Comparison of ENCODE assay signal across 23 cellular contexts in the genomic region with DNA sequence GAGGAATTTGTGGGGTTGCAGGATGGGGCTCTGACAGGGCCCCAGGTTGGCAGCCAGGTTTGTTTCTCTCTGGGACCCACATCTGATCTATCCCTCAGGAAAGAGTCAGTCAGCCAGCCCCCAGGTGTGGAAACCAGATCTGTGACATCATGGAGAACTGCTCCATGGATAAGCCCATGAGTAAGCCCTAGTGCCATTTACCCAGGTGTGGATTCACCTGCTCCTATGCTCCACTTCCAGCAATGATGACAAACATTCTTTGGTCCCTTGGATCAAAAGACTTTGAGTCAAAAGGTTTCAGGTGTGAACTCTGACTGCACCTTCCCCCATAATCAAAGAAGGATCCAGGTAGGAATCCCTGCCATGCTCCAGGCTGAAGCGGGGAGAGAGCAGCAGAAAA. TPM values are rescaled to one million over a fixed set of nuclear protein-coding genes. Genes with fewer than 3 reads are reported as not detected.
DNase-seq lines count a peak whose midpoint lies in the region; ATAC-seq and TF ChIP-seq lines count a peak whose summit lies in the region.
"Had no signal": no experiment of that assay in that cellular context is flagged by ENCODE, and none has a peak within 500 bp of the region (broad histone marks: within the 10 kb centered on the region; RNA-seq: fewer than 3 reads in every experiment).

No MANE protein-coding gene starts in this region.

- H3K79me1 ChIP-seq in trophoblast cell (ENCODE audit: low read length) = no peaks in the 10 kb centered on the region

- H3K4me2 ChIP-seq in HCT116 (ENCODE audit: low read length) (peak overlapping the region; percentile 61), trophoblast cell (ENCODE audit: low read length) (no peak overlapping the region)
- H3K4me2 ChIP-seq: BLaER1, KMS-11 had no signal

- CTCF ChIA-PET in HCT116 (lab: Charles Lee) = interaction anchor here (1.0 to 2.1 kb wide), 4 partner anchors 8 to 39 kb away, joined by 3 to 13 read pairs (median 7); no protein-coding TSS in a partner anchor
- CTCF ChIA-PET in RWPE1 (lab: Yijun Ruan, JAX) = interaction anchor here (0.6 to 1.8 kb wide), 3 partner anchors 11 to 39 kb away, joined by 5 to 6 read pairs (median 6); no protein-coding TSS in a partner anchor

- H3K4me1 ChIP-seq in HCT116 (ENCODE audit: control insufficient read depth in 1 of 2, insufficient read depth in 2 of 2, low read length in 2 of 2) (peaks cover 30 to 35% of the 10 kb centered on the region in 2 experiments), trophoblast cell (ENCODE audit: control insufficient read depth in 1 of 2, insufficient read depth in 2 of 2, low read length in 2 of 2) (no peaks in the 10 kb centered on the region)
- H3K4me1 ChIP-seq: BLaER1 had no signal

- H3K79me2 ChIP-seq in HCT116 (ENCODE audit: insufficient read depth, low read length) (no peaks in the 10 kb centered on the region), trophoblast cell (ENCODE audit: control insufficient read depth, insufficient read depth, low read length, poor library complexity) (no peaks in the 10 kb centered on the region)

- WGBS in trophoblast cell (ENCODE audit: extremely low coverage, insufficient coverage, insufficient read length) = no CpG with 5 or more reads among the region's 1 CpG

- H3K4ac ChIP-seq in trophoblast cell (ENCODE audit: low read depth, low read length) = no peak overlapping the region

- no peak overlapping the region for H2AK5ac ChIP-seq in trophoblast cell (ENCODE audit: low read length)

- POLR2A ChIA-PET in HCT116 (lab: Charles Lee) = no interaction called here
- POLR2A ChIA-PET in RWPE1 (lab: Yijun Ruan, JAX; ENCODE audit: low non-redundant PET) = no interaction called here

- H3K9me3 ChIP-seq in HCT116 (ENCODE audit: control insufficient read depth in 1 of 2, insufficient read depth in 1 of 2, low read depth in 1 of 2, low read length in 2 of 2) (no peaks in the 10 kb centered on the region), trophoblast cell (ENCODE audit: insufficient read depth, low read depth, low read length) (peaks cover 2% of the 10 kb centered on the region)

- H3K27ac ChIP-seq in HCT116 (ENCODE audit: low read depth, low read length) (no peak overlapping the region), RWPE1 (peak overlapping the region; percentile 37; the same call in 1 of the 2 replicates), trophoblast cell (ENCODE audit: low read depth, low read length) (no peak overlapping the region)
- H3K27ac ChIP-seq: BLaER1, GM23248, KMS-11 had no signal

- TF ChIP-seq POLR2A in HCT116 (IDR thresholded peaks at IDR 0.05; ENCODE audit: borderline replicate concordance, extremely low read depth, insufficient read depth, insufficient read length) = no peak

- TF ChIP-seq RAD21 in HCT116 (IDR thresholded peaks at IDR 0.05; ENCODE audit: low read depth) = no peak

- intact Hi-C loops in HCT116 (cut with micrococcal nuclease) = no loop called here

- no peak for DNase-seq in HCT116 (ENCODE audit: low read depth, low spot score)
- DNase-seq in RWPE1 (ENCODE audit: low spot score) = no peak
- peak; percentile 48 for DNase-seq in epithelial cell of esophagus (ENCODE audit: low read depth)
- DNase-seq in trophoblast cell = peak; percentile 75 to 82
- no peak for DNase-seq in stimulated activated CD4-positive, alpha-beta T cell treated with anti-CD3 and anti-CD28 coated beads, Interleukin-2, amount 100 ng/mL, for 48 hours
- DNase-seq in NCI-H1436 treated with DMSO at 0.1 percent for 48 hours (lab: John Stamatoyannopoulos, UW) = no peak
- DNase-seq: ACHN; CD8-positive, alpha-beta T cell; GM23248; H9; IMR-90; MV-4-11; NCI-H1105 treated with DMSO at 0.1 percent for 48 hours; NCI-H1694 treated with DMSO at 0.1 percent for 48 hours; NCI-H2081 treated with DMSO at 0.1 percent for 48 hours; NCI-H2171 treated with DMSO at 0.1 percent for 48 hours; NCI-H526; RPMI8226; SIG-M5 had no signal

- RAD21 ChIA-PET in HCT116 (lab: Charles Lee; ENCODE audit: low non-redundant PET in 1 of 2, low total read pairs in 2 of 2, uncharacterized antibody in 2 of 2, unreplicated experiment in 2 of 2) = no interaction called here

- H3K4me3 ChIP-seq in HCT116 (replicated peaks in 1 of 2; ENCODE audit: low read depth in 1 of 2, low read length in 2 of 2) (0 out of 4 replicates have a peak overlapping the region, but pooled peaks of 1 of the 2 experiments have one; percentile 11), epithelial cell of esophagus (ENCODE audit: low read length) (no peak overlapping the region), trophoblast cell (ENCODE audit: low read depth, low read length) (no peak overlapping the region)
- H3K4me3 ChIP-seq: BLaER1, GM23248 had no signal

- H4K91ac ChIP-seq in trophoblast cell (ENCODE audit: low read depth, low read length) = no peak overlapping the region

- no peak overlapping the region for H2BK5ac ChIP-seq in trophoblast cell (ENCODE audit: low read depth, low read length, poor library complexity)

- no peak overlapping the region for H3K18ac ChIP-seq in trophoblast cell (ENCODE audit: low read length)

- H2AFZ ChIP-seq in HCT116 (ENCODE audit: low read depth, low read length, poor library complexity, severe bottlenecking) (no peak overlapping the region), trophoblast cell (ENCODE audit: insufficient read depth, low read length, poor library complexity) (no peak overlapping the region)
- H2AFZ ChIP-seq: GM23248 had no signal

- no peak for TF ChIP-seq CTCF in HCT116 (IDR thresholded peaks at IDR 0.05 in 2 of 3, conservative IDR thresholded peaks at IDR 0.05 in 1 of 3; ENCODE audit: borderline replicate concordance in 1 of 3, insufficient read depth in 1 of 3, low read depth in 2 of 3, low read length in 2 of 3)
- no peak for TF ChIP-seq CTCF in RWPE1 (conservative IDR thresholded peaks at IDR 0.05; ENCODE audit: low read depth)
- TF ChIP-seq CTCF in epithelial cell of esophagus (IDR thresholded peaks at IDR 0.05; ENCODE audit: insufficient read depth, low read depth, low read length, missing control alignments) = no peak

- no peak overlapping the region for H2BK120ac ChIP-seq in trophoblast cell (ENCODE audit: insufficient read depth, low read length, poor library complexity)

- no peaks in the 10 kb centered on the region for H3K9me2 ChIP-seq in HCT116 (ENCODE audit: insufficient read depth)

- H2BK12ac ChIP-seq in trophoblast cell (ENCODE audit: low read length) = no peak overlapping the region

- H3K36me3 ChIP-seq in HCT116 (ENCODE audit: control insufficient read depth in 1 of 2, insufficient read depth in 2 of 2, low read length in 2 of 2) = no peaks in the 10 kb centered on the region
- no peaks in the 10 kb centered on the region for H3K36me3 ChIP-seq in trophoblast cell (ENCODE audit: control insufficient read depth in 1 of 2, insufficient read depth in 2 of 2, low read length in 2 of 2)
- H3K36me3 ChIP-seq: BLaER1 had no signal

- H3K27me3 ChIP-seq in HCT116 (ENCODE audit: insufficient read depth, low read length) (peaks cover 80% of the 10 kb centered on the region), trophoblast cell (ENCODE audit: insufficient read depth, low read length) (no peaks in the 10 kb centered on the region)
- H3K27me3 ChIP-seq: BLaER1 had no signal

- H3K23ac ChIP-seq in trophoblast cell (ENCODE audit: low read length) = no peak overlapping the region

- ATAC-seq in HCT116 (no peak), HG03520 (IDR thresholded peaks at IDR 0.05; ENCODE audit: unreplicated experiment) (no peak)
- ATAC-seq: CD8-positive, alpha-beta T cell had no signal

- H4K8ac ChIP-seq in trophoblast cell (ENCODE audit: low read depth, low read length) = no peak overlapping the region

- H4K20me1 ChIP-seq in HCT116 (ENCODE audit: insufficient read depth) = no peaks in the 10 kb centered on the region
- H4K20me1 ChIP-seq: BLaER1 had no signal

- H3K14ac ChIP-seq in trophoblast cell (ENCODE audit: low read length) = no peak overlapping the region

- BruUV-seq in HCT116 (replicated peaks; lab: Mats Ljungman, UMichigan) = no TSS peak

- H3K9ac ChIP-seq in HCT116 (ENCODE audit: low read length) (no peak overlapping the region), trophoblast cell (ENCODE audit: low read length) (no peak overlapping the region)
- H3K9ac ChIP-seq: BLaER1, GM23248, KMS-11 had no signal

- H4K12ac ChIP-seq in trophoblast cell (ENCODE audit: low read depth, low read length) = no peak overlapping the region

TF ChIP-seq in HCT116, 20 proteins besides CTCF, POLR2A, EP300 and RAD21:
- no peak for TF ChIP-seq EZH2 (IDR thresholded peaks at IDR 0.05)
- TF ChIP-seq SIN3A (IDR thresholded peaks at IDR 0.05; ENCODE audit: low read depth) = no peak
- peak; percentile 16; the same call in 1 of the 2 replicates for TF ChIP-seq SP1 (IDR thresholded peaks at IDR 0.05; ENCODE audit: low read depth)

RNA-seq across cellular contexts. Expression of gene IGFL4, which starts 26.9 kb away (rescaled TPM):
- not detected for total RNA-seq in HCT116 (2021; ENCODE audit: unreplicated experiment)
- not detected in 2 replicates for polyA plus RNA-seq in HCT116 (2012)
- polyA plus RNA-seq in trophoblast cell (2013) = 0.04 and 0.10 TPM in 2 replicates
- total RNA-seq: CD8-positive, alpha-beta T cell; Daoy; GM23248; IMR-90 had no signal
- polyA plus RNA-seq: GM23248, IMR-90 had no signal

RNA-seq across cellular contexts. Expression of gene PGLYRP1, which starts 44.8 kb away (rescaled TPM):
- not detected for total RNA-seq in HCT116 (2021; ENCODE audit: unreplicated experiment)
- not detected in 2 replicates for polyA plus RNA-seq in HCT116 (2012)
- not detected in 2 replicates for polyA plus RNA-seq in trophoblast cell (2013)
- total RNA-seq: CD8-positive, alpha-beta T cell; Daoy; GM23248; H9; IMR-90 had no signal
- polyA plus RNA-seq: GM23248, IMR-90 had no signal

RNA-seq across cellular contexts. Expression of gene IGFL3, which starts 56.8 kb away (rescaled TPM):
- total RNA-seq in HCT116 (2021; ENCODE audit: unreplicated experiment) = not detected
- polyA plus RNA-seq in HCT116 (2012) = not detected in 2 replicates
- polyA plus RNA-seq in trophoblast cell (2013) = 0.39 and 0.48 TPM in 2 replicates
- total RNA-seq: CD8-positive, alpha-beta T cell; Daoy; GM23248; H9; IMR-90 had no signal
- polyA plus RNA-seq: GM23248, IMR-90 had no signal

Comparison
In these comparisons a context has a peak if more than half of its experiments do, and no peak if none do; other contexts are left out.
1. DNase-seq: peak in epithelial cell of esophagus (single experiment) and trophoblast cell (2 of 2); none in HCT116 (single experiment), RWPE1 (single experiment), stimulated activated CD4-positive, alpha-beta T cell treated with anti-CD3 and anti-CD28 coated beads, Interleukin-2, amount 100 ng/mL, for 48 hours (0 of 2) and NCI-H1436 treated with DMSO at 0.1 percent for 48 hours (single experiment).